In genomic region chr17:72590882-72591499, GRCh38 we compare ENCODE assay signal across 8 cellular contexts.
DNase-seq lines count a peak whose midpoint lies in the region; ATAC-seq lines count a peak whose summit lies in the region.

No MANE protein-coding gene starts in this region.

- H3K36me3 ChIP-seq in effector memory CD4-positive, alpha-beta T cell (ENCODE audit: control insufficient read depth, insufficient read depth, low read length), result no peaks in the 10 kb centered on the region
- no peaks in the 10 kb centered on the region for H3K36me3 ChIP-seq in neuronal stem cell (replicated peaks in 1 of 2; ENCODE audit: control insufficient read depth in 2 of 2, insufficient read depth in 2 of 2, low read length in 2 of 2)

- H2BK12ac ChIP-seq in neuronal stem cell (ENCODE audit: low read length), result no peak overlapping the region

- H2AFZ ChIP-seq in neuronal stem cell (ENCODE audit: low read length), result peak overlapping the region; percentile 97

- H2BK120ac ChIP-seq in neuronal stem cell (ENCODE audit: low read depth, low read length), result no peak overlapping the region

- H4K8ac ChIP-seq in neuronal stem cell (ENCODE audit: low read depth, low read length), result no peak overlapping the region

- no peak overlapping the region for H3K9ac ChIP-seq in neuronal stem cell (ENCODE audit: low read depth, low read length, poor library complexity)

- H3K14ac ChIP-seq in neuronal stem cell (ENCODE audit: low read length), result no peak overlapping the region

- H3K18ac ChIP-seq in neuronal stem cell (ENCODE audit: low read length), result peak overlapping the region; percentile 83

- no peak overlapping the region for H3K23ac ChIP-seq in neuronal stem cell (ENCODE audit: low read depth, low read length, poor library complexity)

- peaks cover 17% of the 10 kb centered on the region for H3K4me1 ChIP-seq in effector memory CD4-positive, alpha-beta T cell (ENCODE audit: control insufficient read depth, insufficient read depth, low read length, poor library complexity, severe bottlenecking)
- peaks cover 7% of the 10 kb centered on the region in 2 donors for H3K4me1 ChIP-seq in neuronal stem cell (ENCODE audit: control insufficient read depth in 2 of 2, insufficient read depth in 1 of 2, low read depth in 1 of 2, low read length in 2 of 2)

- H3K4me2 ChIP-seq in neuronal stem cell (ENCODE audit: insufficient read depth, low read length, poor library complexity, severe bottlenecking), result peak overlapping the region; percentile 99

- H2AK5ac ChIP-seq in neuronal stem cell (ENCODE audit: low read depth, low read length), result no peak overlapping the region

- ATAC-seq in HG03135 (IDR thresholded peaks at IDR 0.05; ENCODE audit: unreplicated experiment), result no peak
- ATAC-seq in activated CD4-positive, CD25-positive, alpha-beta regulatory T cell treated with anti-CD3 and anti-CD28 coated beads, Interleukin-2, amount 50 U/mL, for 24 hours, result no peak
- ATAC-seq in GM21825 (IDR thresholded peaks at IDR 0.05; ENCODE audit: unreplicated experiment), result no peak
- no peak for ATAC-seq in GM21528 (IDR thresholded peaks at IDR 0.05; ENCODE audit: low FRiP score, unreplicated experiment)

- no peak overlapping the region for H3K27ac ChIP-seq in effector memory CD4-positive, alpha-beta T cell (ENCODE audit: insufficient read depth, low read length, poor library complexity, severe bottlenecking)
- no peak overlapping the region for H3K27ac ChIP-seq in neuronal stem cell (replicated peaks; ENCODE audit: low read length)

- no peak overlapping the region for H2BK5ac ChIP-seq in neuronal stem cell (ENCODE audit: low read length)

- no peaks in the 10 kb centered on the region for H3K79me1 ChIP-seq in neuronal stem cell (ENCODE audit: low read depth, low read length)

- WGBS in neuronal stem cell (ENCODE audit: extremely low coverage in 2 of 2, insufficient read length in 2 of 2, insufficient replicate concordance in 1 of 2), 2 donors, result no CpG with 5 or more reads among the region's 16 CpGs

- peak overlapping the region; percentile 59 for H3K4me3 ChIP-seq in effector memory CD4-positive, alpha-beta T cell (ENCODE audit: insufficient read depth, low read depth, low read length, poor library complexity, severe bottlenecking)
- H3K4me3 ChIP-seq in neuronal stem cell (ENCODE audit: low read length in 2 of 2), result peak overlapping the region; percentile 57 to 87

- DNase-seq in DMS53 (lab: John Stamatoyannopoulos, UW) (peak; percentile 75), NCI-H69 (lab: John Stamatoyannopoulos, UW) (peak; percentile 78), neuronal stem cell (ENCODE audit: low spot score) (no peak)
- no peak for DNase-seq in effector memory CD4-positive, alpha-beta T cell

- H2BK15ac ChIP-seq in neuronal stem cell (ENCODE audit: low read length), result no peak overlapping the region

- no peak overlapping the region for H4K91ac ChIP-seq in neuronal stem cell (ENCODE audit: low read depth, low read length, poor library complexity)

- no peaks in the 10 kb centered on the region for H3K27me3 ChIP-seq in effector memory CD4-positive, alpha-beta T cell (replicated peaks; ENCODE audit: control insufficient read depth, insufficient read depth, low read length, poor library complexity, severe bottlenecking)
- H3K27me3 ChIP-seq in neuronal stem cell (ENCODE audit: control insufficient read depth in 3 of 3, insufficient read depth in 3 of 3, low read depth in 1 of 3, low read length in 3 of 3), result peaks cover 0 to 25% (median 6%) of the 10 kb centered on the region in 3 experiments

- H3K4ac ChIP-seq in neuronal stem cell (ENCODE audit: low read length), result no peak overlapping the region

- H3K9me3 ChIP-seq in effector memory CD4-positive, alpha-beta T cell (ENCODE audit: control insufficient read depth, low read length), result no peaks in the 10 kb centered on the region
- no peaks in the 10 kb centered on the region for H3K9me3 ChIP-seq in neuronal stem cell (replicated peaks in 1 of 2; ENCODE audit: control insufficient read depth in 2 of 2, insufficient read depth in 1 of 2, low read depth in 1 of 2, low read length in 2 of 2)

Comparison
In these comparisons a context has a peak if more than half of its experiments do, and no peak if none do; other contexts are left out.
1. DNase-seq: peak in DMS53 (single experiment) and NCI-H69 (single experiment); none in effector memory CD4-positive, alpha-beta T cell (0 of 3) and neuronal stem cell (single experiment).